ENCODE assay signal across 17 cellular contexts in the genomic region with DNA sequence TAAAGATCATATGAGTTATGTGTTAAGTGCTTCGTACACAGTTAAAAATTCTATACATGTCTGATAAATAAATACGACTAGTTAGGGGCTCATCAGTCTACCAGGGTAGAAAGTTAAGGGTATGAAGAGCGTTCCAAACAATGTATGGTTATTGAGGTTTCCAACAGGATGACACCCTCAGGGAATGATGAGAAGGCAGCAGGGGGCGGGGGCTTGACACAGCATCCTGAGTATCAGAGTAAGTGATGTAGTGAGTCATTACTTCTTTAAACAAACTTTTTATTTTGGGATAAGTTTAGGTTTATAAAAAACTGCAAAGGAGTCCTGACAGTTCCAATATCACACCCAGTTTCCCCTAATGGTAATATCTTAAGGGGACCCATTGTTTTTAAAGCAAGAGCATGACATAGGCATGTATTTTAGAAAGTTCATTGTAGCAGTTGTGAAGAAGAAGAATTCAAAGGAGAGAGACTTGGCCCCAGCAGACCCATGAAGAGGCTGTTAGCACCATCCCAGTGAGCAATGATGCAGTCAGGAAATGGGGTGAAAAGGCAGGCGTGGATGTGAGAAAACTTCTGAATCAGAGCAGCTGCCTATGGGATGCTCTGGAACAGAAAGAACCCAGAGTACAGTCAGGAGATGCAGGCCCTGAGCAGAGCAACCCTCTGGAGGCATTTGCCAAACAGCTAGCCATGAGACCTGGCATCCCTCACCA. TPM values are rescaled to one million over a fixed set of nuclear protein-coding genes. Genes with fewer than 3 reads are reported as not detected.
DNase-seq lines count a peak whose midpoint lies in the region; ATAC-seq and TF ChIP-seq lines count a peak whose summit lies in the region.
"Had no signal": no experiment of that assay in that cellular context is flagged by ENCODE, and none has a peak within 500 bp of the region (broad histone marks: within the 10 kb centered on the region; RNA-seq: fewer than 3 reads in every experiment).

No MANE protein-coding gene starts in this region.

- H3K36me3 Mint-ChIP-seq in activated CD8-positive, alpha-beta memory T cell treated with anti-CD3 and anti-CD28 coated beads, Interleukin-2, amount 10 ng/mL, durations not matched to agents 7 days and 5 days = no peaks in the 10 kb centered on the region
- H3K36me3 Mint-ChIP-seq in activated T-cell treated with anti-CD3 and anti-CD28 coated beads, Interleukin-2, amount 50 U/mL, for 4 hours (ENCODE audit: insufficient read depth) = no peaks in the 10 kb centered on the region

- no peak for ATAC-seq in activated CD8-positive, alpha-beta memory T cell treated with anti-CD3 and anti-CD28 coated beads, Interleukin-2, amount 10 ng/mL, durations not matched to agents 7 days and 5 days
- ATAC-seq in HG03280 (IDR thresholded peaks at IDR 0.05; ENCODE audit: unreplicated experiment) = no peak
- ATAC-seq in activated T-cell treated with anti-CD3 and anti-CD28 coated beads, Interleukin-2, amount 50 U/mL, for 4 hours = no peak
- ATAC-seq in GM19395 (IDR thresholded peaks at IDR 0.05; ENCODE audit: unreplicated experiment) = no peak

- no peak for TF ChIP-seq CTCF in foreskin fibroblast (IDR thresholded peaks at IDR 0.05; ENCODE audit: low read depth, low read length)

- H3K4me3 Mint-ChIP-seq in activated CD8-positive, alpha-beta memory T cell treated with anti-CD3 and anti-CD28 coated beads, Interleukin-2, amount 10 ng/mL, durations not matched to agents 7 days and 5 days = no peak overlapping the region
- H3K4me3 Mint-ChIP-seq in activated T-cell treated with anti-CD3 and anti-CD28 coated beads, Interleukin-2, amount 50 U/mL, for 4 hours = no peak overlapping the region

- no peak overlapping the region for H3K27ac Mint-ChIP-seq in activated CD8-positive, alpha-beta memory T cell treated with anti-CD3 and anti-CD28 coated beads, Interleukin-2, amount 10 ng/mL, durations not matched to agents 7 days and 5 days

- CTCF ChIA-PET in activated CD8-positive, alpha-beta memory T cell treated with anti-CD3 and anti-CD28 coated beads, Interleukin-2, amount 10 ng/mL, durations not matched to agents 7 days and 5 days (lab: Charles Lee) = no interaction called here

- no peaks in the 10 kb centered on the region for H3K9me3 Mint-ChIP-seq in activated CD8-positive, alpha-beta memory T cell treated with anti-CD3 and anti-CD28 coated beads, Interleukin-2, amount 10 ng/mL, durations not matched to agents 7 days and 5 days (ENCODE audit: low read depth)
- H3K9me3 Mint-ChIP-seq in activated T-cell treated with anti-CD3 and anti-CD28 coated beads, Interleukin-2, amount 50 U/mL, for 4 hours = no peaks in the 10 kb centered on the region

- no peaks in the 10 kb centered on the region for H3K4me1 Mint-ChIP-seq in activated CD8-positive, alpha-beta memory T cell treated with anti-CD3 and anti-CD28 coated beads, Interleukin-2, amount 10 ng/mL, durations not matched to agents 7 days and 5 days
- no peaks in the 10 kb centered on the region for H3K4me1 Mint-ChIP-seq in activated T-cell treated with anti-CD3 and anti-CD28 coated beads, Interleukin-2, amount 50 U/mL, for 4 hours (ENCODE audit: low read depth)

- H3K4me3 ChIP-seq in foreskin fibroblast (ENCODE audit: low read depth in 1 of 2, low read length in 2 of 2) = no peak overlapping the region
- H3K4me3 ChIP-seq: SJCRH30 had no signal

- H3K27me3 Mint-ChIP-seq in activated CD8-positive, alpha-beta memory T cell treated with anti-CD3 and anti-CD28 coated beads, Interleukin-2, amount 10 ng/mL, durations not matched to agents 7 days and 5 days = peaks cover 14% of the 10 kb centered on the region
- no peaks in the 10 kb centered on the region for H3K27me3 Mint-ChIP-seq in activated T-cell treated with anti-CD3 and anti-CD28 coated beads, Interleukin-2, amount 50 U/mL, for 4 hours (ENCODE audit: low read depth)

- peak; percentile 4 for DNase-seq in activated CD8-positive, alpha-beta memory T cell treated with anti-CD3 and anti-CD28 coated beads, Interleukin-2, amount 50 U/mL, for 48 hours
- no peak for DNase-seq in activated CD8-positive, alpha-beta memory T cell treated with anti-CD3 and anti-CD28 coated beads, Interleukin-2, amount 10 ng/mL, durations not matched to agents 7 days and 5 days
- DNase-seq in RKO (ENCODE audit: low spot score) (peak; percentile 20), foreskin fibroblast (peak; percentile 61 to 71), T-helper 9 cell (no peak)
- DNase-seq in activated T-cell treated with anti-CD3 and anti-CD28 coated beads, Interleukin-2, amount 50 U/mL, for 4 hours = no peak
- DNase-seq: C1 segment of cervical spinal cord, COR-L47, DMS153, KBM-7, NCI-H1092 treated with DMSO at 0.1 percent for 48 hours, NCI-H1694, NCI-H446 treated with DMSO at 0.1 percent for 48 hours, RPMI8226, SJCRH30 had no signal

RNA-seq across cellular contexts. Expression of a gene that starts 15.0 kb away (rescaled TPM):
- 100 to 1,000 TPM in 1 of 2 experiments, 10 to 100 TPM in 1; 88.8 to 103 TPM for total RNA-seq in activated CD8-positive, alpha-beta memory T cell treated with anti-CD3 and anti-CD28 coated beads, Interleukin-2, amount 10 ng/mL, durations not matched to agents 7 days and 5 days
- total RNA-seq in activated T-cell treated with anti-CD3 and anti-CD28 coated beads, Interleukin-2, amount 50 U/mL, for 4 hours = 100 to 1,000 TPM; 169 to 196 (median 191) TPM

Comparison
In these comparisons a context has a peak if more than half of its experiments do, and no peak if none do; other contexts are left out.
1. DNase-seq: peak in activated CD8-positive, alpha-beta memory T cell treated with anti-CD3 and anti-CD28 coated beads, Interleukin-2, amount 50 U/mL, for 48 hours (single experiment), RKO (single experiment) and foreskin fibroblast (2 of 2); none in activated CD8-positive, alpha-beta memory T cell treated with anti-CD3 and anti-CD28 coated beads, Interleukin-2, amount 10 ng/mL, durations not matched to agents 7 days and 5 days (single experiment), activated T-cell treated with anti-CD3 and anti-CD28 coated beads, Interleukin-2, amount 50 U/mL, for 4 hours (single experiment) and T-helper 9 cell (single experiment).